ENCODE assay signal across 1 cellular context in genomic region chr11:2376751-2377451, GRCh38.
TF ChIP-seq lines count a peak whose summit lies in the region.

CD81 (plus strand) TSS chr11:2377310; CDS start chr11:2377550, 240 bp downstream.

TF ChIP-seq in liver, 16 proteins besides CTCF, POLR2A, EP300 and RAD21 (continued from another document):
- TF ChIP-seq HNF4A (conservative IDR thresholded peaks at IDR 0.05), result no peak
- TF ChIP-seq YY1 (IDR thresholded peaks at IDR 0.05), result no peak
- TF ChIP-seq HNF4G (IDR thresholded peaks at IDR 0.05), result no peak
- no peak for TF ChIP-seq GABPA (IDR thresholded peaks at IDR 0.05 in 1 of 2, conservative IDR thresholded peaks at IDR 0.05 in 1 of 2)
- no peak for TF ChIP-seq JUND (IDR thresholded peaks at IDR 0.05)
TF ChIP-seq in liver: peak in this region for 0.
